ENCODE assay signal across 18 cellular contexts in genomic region chr18:5787936-5788335, GRCh38.
A peak's percentile ranks its signal among the peaks of the same experiment; 100 is the strongest.
DNase-seq lines count a peak whose midpoint lies in the region; ATAC-seq and TF ChIP-seq lines count a peak whose summit lies in the region.
"Had no signal": no experiment of that assay in that cellular context is flagged by ENCODE, and none has a peak within 500 bp of the region (broad histone marks: within the 10 kb centered on the region; RNA-seq: fewer than 3 reads in every experiment).

No MANE protein-coding gene starts in this region.

- H3K27ac Mint-ChIP-seq in stimulated activated naive CD8-positive, alpha-beta T cell treated with anti-CD3 and anti-CD28 coated beads, Interleukin-15, amount 100 ng/mL, for 72 hours, result no peak overlapping the region
- H3K27ac Mint-ChIP-seq: CD4-positive, alpha-beta memory T cell; T-cell had no signal

- no peaks in the 10 kb centered on the region for H3K4me1 Mint-ChIP-seq in stimulated activated naive CD8-positive, alpha-beta T cell treated with anti-CD3 and anti-CD28 coated beads, Interleukin-15, amount 100 ng/mL, for 72 hours
- H3K4me1 Mint-ChIP-seq: CD4-positive, alpha-beta memory T cell; T-cell had no signal

- H3K4me1 ChIP-seq in left lung (no peaks in the 10 kb centered on the region), Karpas-422 (ENCODE audit: low read length) (no peaks in the 10 kb centered on the region)
- H3K4me1 ChIP-seq: BE2C had no signal

- no peaks in the 10 kb centered on the region for H3K36me3 ChIP-seq in left lung
- H3K36me3 ChIP-seq in Karpas-422 (ENCODE audit: insufficient read depth, low read length), result no peaks in the 10 kb centered on the region
- H3K36me3 ChIP-seq: BE2C had no signal

- H3K9me3 Mint-ChIP-seq in stimulated activated naive CD8-positive, alpha-beta T cell treated with anti-CD3 and anti-CD28 coated beads, Interleukin-15, amount 100 ng/mL, for 72 hours, result peaks cover 9 to 17% of the 10 kb centered on the region in 2 donors

- no peak overlapping the region for H2AFZ ChIP-seq in Karpas-422 (ENCODE audit: low read length)

- H3K4me3 ChIP-seq in left lung (no peak overlapping the region), Karpas-422 (ENCODE audit: low read length) (no peak overlapping the region)

- peak; percentile 44 for ATAC-seq in left lung
- ATAC-seq in stimulated activated naive CD8-positive, alpha-beta T cell treated with anti-CD3 and anti-CD28 coated beads, Interleukin-15, amount 100 ng/mL, for 72 hours, result no peak
- ATAC-seq: T-cell had no signal

- no peaks in the 10 kb centered on the region for H3K9me2 ChIP-seq in Karpas-422 (replicated peaks; ENCODE audit: insufficient read depth, low read length)

- no peaks in the 10 kb centered on the region for H4K20me1 ChIP-seq in Karpas-422 (ENCODE audit: insufficient read depth, low read depth, low read length)

- no peak overlapping the region for H3K4me2 ChIP-seq in Karpas-422 (ENCODE audit: low read depth, low read length, poor library complexity, severe bottlenecking)

- intact Hi-C loops in left lung (cut with DNase I), result no loop called here

- H3K9me3 ChIP-seq in left lung (peaks cover 0 to 21% of the 10 kb centered on the region in 2 donors), Karpas-422 (ENCODE audit: low read length) (no peaks in the 10 kb centered on the region)
- H3K9me3 ChIP-seq: BE2C had no signal

- no peak overlapping the region for H3K4me3 Mint-ChIP-seq in stimulated activated naive CD8-positive, alpha-beta T cell treated with anti-CD3 and anti-CD28 coated beads, Interleukin-15, amount 100 ng/mL, for 72 hours
- H3K4me3 Mint-ChIP-seq: CD4-positive, alpha-beta memory T cell; T-cell had no signal

- H3K27ac ChIP-seq in left lung (no peak overlapping the region), Karpas-422 (ENCODE audit: low read length) (no peak overlapping the region)

- H3K27me3 ChIP-seq in left lung (no peaks in the 10 kb centered on the region), Karpas-422 (ENCODE audit: low read length) (no peaks in the 10 kb centered on the region)
- H3K27me3 ChIP-seq: BE2C had no signal

- DNase-seq in NCI-H526 (lab: John Stamatoyannopoulos, UW), result peak; percentile 2 to 32
- no peak for DNase-seq in NCI-H526 treated with DMSO at 0.1 percent for 48 hours (lab: John Stamatoyannopoulos, UW)
- DNase-seq in NCI-H510A (lab: John Stamatoyannopoulos, UW), result peak; percentile 2
- no peak for DNase-seq in left lung
- no peak for DNase-seq in Karpas-422
- DNase-seq in SHP77 treated with DMSO at 0.1 percent for 48 hours (lab: John Stamatoyannopoulos, UW), result no peak
- DNase-seq in stimulated activated naive CD8-positive, alpha-beta T cell treated with anti-CD3 and anti-CD28 coated beads, Interleukin-15, amount 100 ng/mL, for 72 hours, result no peak
- DNase-seq in NCI-H345 (lab: John Stamatoyannopoulos, UW), result no peak
- DNase-seq: 8988T; BE2C; Calu3; CD4-positive, alpha-beta memory T cell; DND-41; GF-D8; NCI-H187; NCI-H2227 treated with DMSO at 0.1 percent for 48 hours; NCI-H748 treated with DMSO at 0.1 percent for 48 hours; T-cell had no signal

- TF ChIP-seq CTCF in left lung (IDR thresholded peaks at IDR 0.05), result no peak

- H3K27me3 Mint-ChIP-seq in stimulated activated naive CD8-positive, alpha-beta T cell treated with anti-CD3 and anti-CD28 coated beads, Interleukin-15, amount 100 ng/mL, for 72 hours, result no peaks in the 10 kb centered on the region

- H3K79me2 ChIP-seq in Karpas-422 (ENCODE audit: low read length), result no peaks in the 10 kb centered on the region

- no peak overlapping the region for H3K9ac ChIP-seq in Karpas-422 (ENCODE audit: low read length)

Comparison
In these comparisons a context has a peak if more than half of its experiments do, and no peak if none do; other contexts are left out.
1. DNase-seq: peak in NCI-H526 (2 of 2) and NCI-H510A (single experiment); none in NCI-H526 treated with DMSO at 0.1 percent for 48 hours (single experiment), left lung (0 of 2), Karpas-422 (single experiment), SHP77 treated with DMSO at 0.1 percent for 48 hours (single experiment), stimulated activated naive CD8-positive, alpha-beta T cell treated with anti-CD3 and anti-CD28 coated beads, Interleukin-15, amount 100 ng/mL, for 72 hours (0 of 2) and NCI-H345 (single experiment).